ENCODE assay signal across 8 cellular contexts in the genomic region with DNA sequence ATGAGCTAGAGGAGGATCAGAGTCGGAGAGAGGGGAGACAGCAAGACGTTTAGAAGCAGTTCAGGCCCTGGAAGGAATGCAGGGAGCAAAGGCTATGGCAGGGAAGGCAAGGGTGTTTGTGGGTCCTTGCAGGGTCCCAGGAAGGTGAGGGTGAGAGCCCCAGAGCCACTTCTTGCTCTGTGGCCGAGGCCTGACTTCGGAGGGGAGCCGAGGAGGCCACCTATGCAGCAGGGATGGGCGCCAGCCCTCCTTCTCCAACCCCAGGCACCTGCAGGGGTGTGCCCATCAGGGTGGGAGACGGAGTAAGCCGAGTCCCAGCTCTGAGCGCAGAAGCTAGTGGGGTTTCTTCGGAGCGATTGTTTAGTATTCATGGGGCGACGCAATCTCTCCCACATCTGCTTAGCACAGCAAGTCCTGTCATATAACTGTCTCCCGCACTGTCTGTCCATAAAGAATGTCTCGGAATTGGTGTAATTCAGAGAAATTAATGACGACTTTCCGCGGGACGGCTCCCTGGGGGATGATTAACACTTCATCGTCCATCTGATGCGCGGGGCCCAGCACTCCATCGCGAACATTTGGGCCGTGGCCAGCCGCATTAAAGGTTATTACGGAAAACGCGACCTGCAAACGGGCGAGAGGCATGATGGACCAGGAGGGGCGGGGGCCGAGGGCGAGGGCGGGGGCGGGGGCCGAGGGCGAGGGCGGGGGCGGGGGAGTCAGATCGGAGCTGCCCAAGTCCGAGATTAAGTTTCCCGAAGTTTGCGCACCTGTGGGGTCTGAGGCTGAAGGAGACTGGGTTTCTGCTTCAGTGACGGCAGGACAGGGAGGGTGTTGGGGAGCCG. TPM values are rescaled to one million over a fixed set of nuclear protein-coding genes. Genes with fewer than 3 reads are reported as not detected.
DNase-seq lines count a peak whose midpoint lies in the region; ATAC-seq and TF ChIP-seq lines count a peak whose summit lies in the region.

No MANE protein-coding gene starts in this region.

- ATAC-seq in effector memory CD8-positive, alpha-beta T cell (replicated peaks) = no peak
- ATAC-seq in omental fat pad (ENCODE audit: low FRiP score) (peak; percentile 14), HG02973 (IDR thresholded peaks at IDR 0.05; ENCODE audit: unreplicated experiment) (no peak)

- intact Hi-C loops in vagina (cut with DNase I) = no loop called here

- H3K9me2 ChIP-seq in DOHH2 (replicated peaks; ENCODE audit: control insufficient read depth, low read length) = no peaks in the 10 kb centered on the region

- peaks cover 12 to 22% of the 10 kb centered on the region in 2 donors for H3K4me1 Mint-ChIP-seq in effector memory CD8-positive, alpha-beta T cell (ENCODE audit: low read depth in 2 of 2)

- no peaks in the 10 kb centered on the region for H4K20me1 ChIP-seq in DOHH2 (ENCODE audit: control insufficient read depth, insufficient read depth, low read depth, low read length)

- H3K27me3 Mint-ChIP-seq in effector memory CD8-positive, alpha-beta T cell = peaks cover 52 to 69% of the 10 kb centered on the region in 2 donors

- H3K27ac ChIP-seq in DOHH2 (ENCODE audit: low read depth, low read length) (no peak overlapping the region), WERI-Rb-1 (no peak overlapping the region), vagina (no peak overlapping the region)

- H3K9me3 ChIP-seq in DOHH2 (ENCODE audit: control insufficient read depth, insufficient read depth, low read length) (no peaks in the 10 kb centered on the region), WERI-Rb-1 (ENCODE audit: severe bottlenecking) (no peaks in the 10 kb centered on the region), vagina (no peaks in the 10 kb centered on the region)

- peaks cover 62% of the 10 kb centered on the region for H3K27me3 ChIP-seq in DOHH2 (ENCODE audit: control insufficient read depth, low read length)
- no peaks in the 10 kb centered on the region for H3K27me3 ChIP-seq in WERI-Rb-1 (ENCODE audit: insufficient read depth, low read depth, severe bottlenecking)
- H3K27me3 ChIP-seq in vagina = no peaks in the 10 kb centered on the region

- H3K4me3 ChIP-seq in DOHH2 (ENCODE audit: low read length) (no peak overlapping the region), WERI-Rb-1 (ENCODE audit: low read depth, low read length) (no peak overlapping the region), vagina (peak overlapping the region in 1 of 2 donors; percentile 28)

- no peaks in the 10 kb centered on the region for H3K36me3 ChIP-seq in DOHH2 (ENCODE audit: control insufficient read depth, low read length)
- no peaks in the 10 kb centered on the region for H3K36me3 ChIP-seq in WERI-Rb-1
- no peaks in the 10 kb centered on the region for H3K36me3 ChIP-seq in vagina

- no peaks in the 10 kb centered on the region for H3K79me2 ChIP-seq in DOHH2 (ENCODE audit: control insufficient read depth, low read length)

- H3F3A ChIP-seq in DOHH2 (ENCODE audit: control insufficient read depth, insufficient read depth) = peaks cover 4% of the 10 kb centered on the region; the same call in 1 of the 2 replicates

- no peaks in the 10 kb centered on the region for H3K36me3 Mint-ChIP-seq in effector memory CD8-positive, alpha-beta T cell (ENCODE audit: insufficient read depth)

- H3K9me3 Mint-ChIP-seq in effector memory CD8-positive, alpha-beta T cell = no peaks in the 10 kb centered on the region

- peaks cover 14% of the 10 kb centered on the region for H3K4me1 ChIP-seq in DOHH2 (ENCODE audit: control insufficient read depth, low read length)
- H3K4me1 ChIP-seq in vagina = peaks cover 22% of the 10 kb centered on the region

- peak overlapping the region; percentile 62 to 75 for H3K4me3 Mint-ChIP-seq in effector memory CD8-positive, alpha-beta T cell

- no peak overlapping the region for H3K27ac Mint-ChIP-seq in effector memory CD8-positive, alpha-beta T cell

- TF ChIP-seq CTCF in DOHH2 (IDR thresholded peaks at IDR 0.05; ENCODE audit: low read depth, low read length, poor library complexity, severe bottlenecking) (no peak), omental fat pad (IDR thresholded peaks at IDR 0.05) (no peak), WERI-Rb-1 (IDR thresholded peaks at IDR 0.05; ENCODE audit: low read depth, low read length) (no peak), vagina (IDR thresholded peaks at IDR 0.05) (no peak)

- H3K4me2 ChIP-seq in DOHH2 (ENCODE audit: low read length) = peak overlapping the region; percentile 46; the same call in 1 of the 2 replicates

- no peak for TF ChIP-seq POLR2A in vagina (IDR thresholded peaks at IDR 0.05)

- DNase-seq in NCI-H1092 (lab: John Stamatoyannopoulos, UW) (peak; percentile 15), omental fat pad (ENCODE audit: low spot score) (no peak), NCI-H345 treated with DMSO at 0.1 percent for 48 hours (lab: John Stamatoyannopoulos, UW; ENCODE audit: unreplicated experiment) (no peak), WERI-Rb-1 (no peak), vagina (ENCODE audit: extremely low spot score in 2 of 2) (no peak)
- DNase-seq in effector memory CD8-positive, alpha-beta T cell = no peak

RNA-seq across cellular contexts. Expression of gene CALCOCO1, which starts 12.3 kb away (rescaled TPM):
- total RNA-seq in omental fat pad (100 to 1,000 TPM; 183 to 262 (median 242) TPM), vagina (131 TPM)

RNA-seq across cellular contexts. Expression of gene CISTR, which starts 12.3 kb away (rescaled TPM):
- total RNA-seq in omental fat pad = not detected
- total RNA-seq in vagina = not detected
